ENCODE assay signal across 9 cellular contexts in genomic region chr11:44726278-44727113, GRCh38. TPM values are rescaled to one million over a fixed set of nuclear protein-coding genes. Genes with fewer than 3 reads are reported as not detected.
DNase-seq lines count a peak whose midpoint lies in the region; ATAC-seq and TF ChIP-seq lines count a peak whose summit lies in the region.
"Had no signal": no experiment of that assay in that cellular context is flagged by ENCODE, and none has a peak within 500 bp of the region (broad histone marks: within the 10 kb centered on the region; RNA-seq: fewer than 3 reads in every experiment).

TSPAN18 (plus strand) TSS chr11:44726962; CDS start chr11:44906417, 179,455 bp downstream.

- H3K79me1 ChIP-seq in neuronal stem cell (ENCODE audit: low read depth, low read length) = peaks cover 7% of the 10 kb centered on the region

- H3K9ac ChIP-seq in neuronal stem cell (ENCODE audit: low read depth, low read length, poor library complexity) = peak within 1 kb of the TSS; percentile 94

- H2BK5ac ChIP-seq in neuronal stem cell (ENCODE audit: low read length) = peak within 1 kb of the TSS; percentile 97

- no TSS peak for BruUV-seq in Calu3 (replicated peaks; lab: Mats Ljungman, UMichigan)

- H3K9me3 Mint-ChIP-seq in Calu3 (ENCODE audit: low read depth, unreplicated experiment) = no peaks in the 10 kb centered on the region

- no peaks in the 10 kb centered on the region for H3K9me3 ChIP-seq in neuronal stem cell (replicated peaks in 1 of 2; ENCODE audit: control insufficient read depth in 2 of 2, insufficient read depth in 1 of 2, low read depth in 1 of 2, low read length in 2 of 2)

- peak within 1 kb of the TSS; percentile 82 for H3K4me2 ChIP-seq in neuronal stem cell (ENCODE audit: insufficient read depth, low read length, poor library complexity, severe bottlenecking)

- CTCF ChIA-PET in Calu3 (lab: Charles Lee) = no interaction called here

- no peak for TF ChIP-seq CTCF in Calu3 (IDR thresholded peaks at IDR 0.05; ENCODE audit: unreplicated experiment)
- TF ChIP-seq CTCF in fibroblast of villous mesenchyme (IDR thresholded peaks at IDR 0.05; ENCODE audit: insufficient read depth, low read depth, low read length) = no peak

- peaks cover 37 to 40% of the 10 kb centered on the region in 2 donors for H3K4me1 ChIP-seq in neuronal stem cell (ENCODE audit: control insufficient read depth in 2 of 2, insufficient read depth in 1 of 2, low read depth in 1 of 2, low read length in 2 of 2)

- H2BK120ac ChIP-seq in neuronal stem cell (ENCODE audit: low read depth, low read length) = peak within 1 kb of the TSS; percentile 90

- H3K4ac ChIP-seq in neuronal stem cell (ENCODE audit: low read length) = peak within 1 kb of the TSS; percentile 94

- H3K4me1 Mint-ChIP-seq in Calu3 (ENCODE audit: low read depth, unreplicated experiment) = no peaks in the 10 kb centered on the region

- peak within 1 kb of the TSS; percentile 80 for H2BK12ac ChIP-seq in neuronal stem cell (ENCODE audit: low read length)

- no peak within 1 kb of the TSS for H4K8ac ChIP-seq in neuronal stem cell (ENCODE audit: low read depth, low read length)

- peaks cover 0 to 3% of the 10 kb centered on the region in 2 donors for H3K36me3 ChIP-seq in neuronal stem cell (replicated peaks in 1 of 2; ENCODE audit: control insufficient read depth in 2 of 2, insufficient read depth in 2 of 2, low read length in 2 of 2)

- DNase-seq in Calu3 (no peak), HuH-7 (ENCODE audit: low spot score) (peak; percentile 78), activated T-cell treated with anti-CD3 and anti-CD28 coated beads for 4 hours (peak; percentile 5), fibroblast of villous mesenchyme (ENCODE audit: low read depth) (no peak), neuronal stem cell (ENCODE audit: low spot score) (peak; percentile 72), A172 (ENCODE audit: low spot score) (no peak), dedifferentiated amniotic fluid mesenchymal stem cell (ENCODE audit: extremely low spot score) (no peak)

- peak; percentile 91 for ATAC-seq in GM21390 (IDR thresholded peaks at IDR 0.05; ENCODE audit: unreplicated experiment)

- no peaks in the 10 kb centered on the region for H3K27me3 ChIP-seq in neuronal stem cell (ENCODE audit: control insufficient read depth in 3 of 3, insufficient read depth in 3 of 3, low read depth in 1 of 3, low read length in 3 of 3)

- peak within 1 kb of the TSS; percentile 59 for H3K4me3 ChIP-seq in fibroblast of villous mesenchyme (ENCODE audit: low read depth, low read length)
- peak within 1 kb of the TSS; percentile 81 to 93 for H3K4me3 ChIP-seq in neuronal stem cell (ENCODE audit: low read length in 2 of 2)

- H3K27ac Mint-ChIP-seq in Calu3 (ENCODE audit: unreplicated experiment) = no peak within 1 kb of the TSS

- intact Hi-C loops in Calu3 (cut with micrococcal nuclease; ENCODE audit: unreplicated experiment) = loop anchor here (5.0 kb wide), 2 partner anchors 99 to 166 kb away; no protein-coding TSS in a partner anchor

- peak within 1 kb of the TSS; percentile 98 for H3K27ac ChIP-seq in neuronal stem cell (replicated peaks; ENCODE audit: low read length)

- peak within 1 kb of the TSS; percentile 87 for H2BK15ac ChIP-seq in neuronal stem cell (ENCODE audit: low read length)

- peak within 1 kb of the TSS; percentile 65 for H3K4me3 Mint-ChIP-seq in Calu3 (ENCODE audit: low read depth, unreplicated experiment)

- peak within 1 kb of the TSS; percentile 99 for H3K18ac ChIP-seq in neuronal stem cell (ENCODE audit: low read length)

- WGBS in neuronal stem cell (ENCODE audit: extremely low coverage in 2 of 2, insufficient read length in 2 of 2, insufficient replicate concordance in 1 of 2), 2 donors = no CpG with 5 or more reads among the region's 67 CpGs

- peak within 1 kb of the TSS; percentile 87 for H2AFZ ChIP-seq in neuronal stem cell (ENCODE audit: low read length)

- H3K27me3 Mint-ChIP-seq in Calu3 (ENCODE audit: unreplicated experiment) = peaks cover 59% of the 10 kb centered on the region

- peak within 1 kb of the TSS; percentile 44 for H3K23ac ChIP-seq in neuronal stem cell (ENCODE audit: low read depth, low read length, poor library complexity)

- peak within 1 kb of the TSS; percentile 46 for H4K91ac ChIP-seq in neuronal stem cell (ENCODE audit: low read depth, low read length, poor library complexity)

- peak within 1 kb of the TSS; percentile 85 for H3K14ac ChIP-seq in neuronal stem cell (ENCODE audit: low read length)

- peak within 1 kb of the TSS; percentile 98 for H2AK5ac ChIP-seq in neuronal stem cell (ENCODE audit: low read depth, low read length)

- peaks cover 4% of the 10 kb centered on the region for H3K36me3 Mint-ChIP-seq in Calu3 (ENCODE audit: insufficient read depth, unreplicated experiment)

RNA-seq across cellular contexts. Expression of gene TSPAN18, which starts in this region (rescaled TPM):
- total RNA-seq in Calu3 (2022) (0.51 TPM in 1 of 2 replicates, not detected in the other), fibroblast of villous mesenchyme (under 0.01 and 0.64 TPM in 2 replicates)
- polyA plus RNA-seq in neuronal stem cell (2013, experiment 1 of 2) = 144 TPM
- 146 TPM for polyA plus RNA-seq in neuronal stem cell (2013, experiment 2 of 2)
- not detected in 2 replicates for total RNA-seq in A172 (2014; rRNA removed; shearing (Covaris generic))
- total RNA-seq: LHCN-M2 had no signal

Comparison
In these comparisons a context has a peak if more than half of its experiments do, and no peak if none do; other contexts are left out.
1. DNase-seq: peak in HuH-7 (single experiment), activated T-cell treated with anti-CD3 and anti-CD28 coated beads for 4 hours (single experiment) and neuronal stem cell (single experiment); none in Calu3 (single experiment), fibroblast of villous mesenchyme (single experiment), A172 (single experiment) and dedifferentiated amniotic fluid mesenchymal stem cell (single experiment).